Comparison of ENCODE assay signal across 8 cellular contexts in the genomic region with DNA sequence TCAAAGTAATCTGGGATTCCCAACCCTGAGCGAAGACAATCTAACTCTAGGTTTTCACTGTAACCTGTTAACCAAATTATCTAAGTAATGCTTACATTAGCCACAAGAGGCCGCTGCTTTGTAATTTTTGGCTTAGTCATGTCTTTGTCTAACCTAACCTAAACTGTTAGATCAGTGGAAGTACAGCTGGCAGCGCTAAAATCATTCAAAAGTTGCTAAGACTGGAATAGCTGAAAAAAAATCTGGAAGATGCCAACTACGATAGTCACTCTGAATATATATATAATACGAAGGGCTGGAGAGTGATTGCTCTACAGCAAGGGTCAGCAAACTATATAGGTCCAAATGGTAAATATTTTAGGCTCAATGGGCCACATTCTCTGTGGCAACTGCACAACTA.
DNase-seq lines count a peak whose midpoint lies in the region; ATAC-seq and TF ChIP-seq lines count a peak whose summit lies in the region.

No MANE protein-coding gene starts in this region.

- no peaks in the 10 kb centered on the region for H3K27me3 ChIP-seq in heart left ventricle

- H3K4me3 ChIP-seq in OCI-LY7 (ENCODE audit: low read depth, low read length, poor library complexity, severe bottlenecking), result no peak overlapping the region
- no peak overlapping the region for H3K4me3 ChIP-seq in heart left ventricle

- no peak overlapping the region for H3K4me2 ChIP-seq in OCI-LY7 (ENCODE audit: low read length)

- H3K27ac ChIP-seq in OCI-LY7 (ENCODE audit: low read depth, low read length, poor library complexity, severe bottlenecking) (no peak overlapping the region), heart left ventricle (peak overlapping the region in 2 of 12 donors; percentile 6 to 24)

- H3K4me1 Mint-ChIP-seq in activated naive CD8-positive, alpha-beta T cell (ENCODE audit: low read depth), result no peaks in the 10 kb centered on the region

- POLR2A ChIA-PET in OCI-LY7 (lab: Charles Lee), result interaction anchor here (1.1 kb wide), 1 partner anchor 13 kb away, joined by 3 read pairs; no protein-coding TSS in a partner anchor

- H3K9me2 ChIP-seq in OCI-LY7 (ENCODE audit: insufficient read depth, low read length), result no peaks in the 10 kb centered on the region

- H3K27ac Mint-ChIP-seq in activated naive CD8-positive, alpha-beta T cell, result peak overlapping the region; percentile 56

- H3K4me3 Mint-ChIP-seq in activated naive CD8-positive, alpha-beta T cell, result no peak overlapping the region

- H3K4me1 ChIP-seq in OCI-LY7 (ENCODE audit: insufficient read depth, low read length, poor library complexity, severe bottlenecking) (no peaks in the 10 kb centered on the region), heart left ventricle (peaks cover 0 to 28% (median 5%) of the 10 kb centered on the region in 12 donors)

- TF ChIP-seq POLR2A in heart left ventricle (IDR thresholded peaks at IDR 0.05), result no peak

- H3K9me3 ChIP-seq in OCI-LY7 (ENCODE audit: low read length) (no peaks in the 10 kb centered on the region), heart left ventricle (no peaks in the 10 kb centered on the region)

- no peak overlapping the region for H2AFZ ChIP-seq in OCI-LY7 (ENCODE audit: low read length)

- WGBS in heart left ventricle, 4 donors, result 19 to 25% (median 20%) methylated on average over 5 of the region's 5 CpGs

- H3K79me2 ChIP-seq in OCI-LY7 (ENCODE audit: insufficient read depth, low read depth, low read length), result no peaks in the 10 kb centered on the region

- 0 out of 2 replicates have a peak, but pooled peaks cover 4% of the 10 kb centered on the region for H4K20me1 ChIP-seq in OCI-LY7 (ENCODE audit: insufficient read depth, low read length)

- intact Hi-C loops in OCI-LY7 (cut with micrococcal nuclease; ENCODE audit: unreplicated experiment), result loop anchor here (2.0 kb wide), 1 partner anchor 287 kb away; no protein-coding TSS in a partner anchor
- intact Hi-C loops in heart left ventricle (cut with DNase I), result loop anchor here (1.0 to 10.0 kb wide), 14 partner anchors 37 to 681 kb away; no protein-coding TSS in a partner anchor

- ATAC-seq in GM21447 (IDR thresholded peaks at IDR 0.05; ENCODE audit: unreplicated experiment) (peak; percentile 90), HG03575 (IDR thresholded peaks at IDR 0.05; ENCODE audit: extremely low read depth, insufficient number of reproducible peaks, low FRiP score, unreplicated experiment) (peak; percentile 62), heart left ventricle (peak; percentile 68 to 83 (median 82))

- DNase-seq in DMS79 treated with DMSO at 0.1 percent for 48 hours (lab: John Stamatoyannopoulos, UW), result peak; percentile 10
- no peak for DNase-seq in DMS79 (lab: John Stamatoyannopoulos, UW)
- DNase-seq in OCI-LY7 (ENCODE audit: low spot score), result peak; percentile 63
- DNase-seq in heart left ventricle, result peak in 3 of 5 donors; percentile 28 to 65 (median 45)
- DNase-seq in renal cortical epithelial cell (ENCODE audit: low read depth), result peak; percentile 73

- no peaks in the 10 kb centered on the region for H3K9me3 Mint-ChIP-seq in activated naive CD8-positive, alpha-beta T cell (ENCODE audit: low read depth)

- TF ChIP-seq CTCF in OCI-LY7 (conservative IDR thresholded peaks at IDR 0.05; ENCODE audit: low read length), result peak; percentile 91
- peak; percentile 63 to 86 (median 77) for TF ChIP-seq CTCF in heart left ventricle (IDR thresholded peaks at IDR 0.05)

- peaks cover 44% of the 10 kb centered on the region for H3K36me3 ChIP-seq in OCI-LY7 (ENCODE audit: insufficient read depth, low read length)
- peaks cover 0 to 48% (median 46%) of the 10 kb centered on the region in 9 donors for H3K36me3 ChIP-seq in heart left ventricle

- H3K36me3 Mint-ChIP-seq in activated naive CD8-positive, alpha-beta T cell, result peaks cover under 1% of the 10 kb centered on the region

- CTCF ChIA-PET in OCI-LY7 (lab: Charles Lee; ENCODE audit: unreplicated experiment), result no interaction called here

- no peaks in the 10 kb centered on the region for H3K27me3 Mint-ChIP-seq in activated naive CD8-positive, alpha-beta T cell

- no TSS peak for BruUV-seq in OCI-LY7 (replicated peaks; lab: Mats Ljungman, UMichigan)
